In genomic region chr1:205918955-205919746, GRCh38 we compare ENCODE assay signal across 8 cellular contexts. TPM values are rescaled to one million over a fixed set of nuclear protein-coding genes. Genes with fewer than 3 reads are reported as not detected.
DNase-seq lines count a peak whose midpoint lies in the region; ATAC-seq, FAIRE-seq and TF ChIP-seq lines count a peak whose summit lies in the region.

No MANE protein-coding gene starts in this region.

- peaks cover 6% of the 10 kb centered on the region for H3K4me1 Mint-ChIP-seq in astrocyte (ENCODE audit: low read depth, unreplicated experiment)

- H4K20me1 ChIP-seq in astrocyte (ENCODE audit: insufficient read depth, low read length), result no peaks in the 10 kb centered on the region
- no peaks in the 10 kb centered on the region for H4K20me1 ChIP-seq in hepatocyte (ENCODE audit: insufficient read depth, poor library complexity, severe bottlenecking)

- H3K27me3 ChIP-seq in astrocyte (ENCODE audit: insufficient read depth, low read length) (no peaks in the 10 kb centered on the region), hepatocyte (no peaks in the 10 kb centered on the region), gastrocnemius medialis (no peaks in the 10 kb centered on the region)

- peaks cover 15% of the 10 kb centered on the region for H3K4me1 ChIP-seq in astrocyte (ENCODE audit: insufficient read depth, low read length)
- peaks cover 4% of the 10 kb centered on the region for H3K4me1 ChIP-seq in hepatocyte (ENCODE audit: insufficient read depth)
- H3K4me1 ChIP-seq in gastrocnemius medialis, result peaks cover 29 to 46% of the 10 kb centered on the region in 2 donors

- DNase-seq in AG04449 (ENCODE audit: low read depth, low spot score) (peak; percentile 63), GM19239 (ENCODE audit: insufficient read length, low spot score) (peak; percentile 64), NCI-H1694 (lab: John Stamatoyannopoulos, UW) (peak; percentile 83), T-helper 9 cell (peak; percentile 62), astrocyte (ENCODE audit: low read depth) (peak; percentile 64), hepatocyte (ENCODE audit: low spot score) (peak; percentile 87), gastrocnemius medialis (peak; percentile 61 to 77)

- H3K4me3 ChIP-seq in AG04449 (ENCODE audit: low read depth, low read length) (no peak overlapping the region), astrocyte (ENCODE audit: insufficient read depth, low read depth, low read length) (no peak overlapping the region), hepatocyte (no peak overlapping the region), gastrocnemius medialis (no peak overlapping the region)

- no peak overlapping the region for H3K9ac ChIP-seq in astrocyte (ENCODE audit: low read length)

- no peaks in the 10 kb centered on the region for H3K36me3 Mint-ChIP-seq in astrocyte (ENCODE audit: low read depth, unreplicated experiment)

- H3K36me3 ChIP-seq in astrocyte (ENCODE audit: insufficient read depth, low read length), result no peaks in the 10 kb centered on the region
- H3K36me3 ChIP-seq in hepatocyte (replicated peaks; ENCODE audit: insufficient read depth, low read depth), result no peaks in the 10 kb centered on the region
- no peaks in the 10 kb centered on the region for H3K36me3 ChIP-seq in gastrocnemius medialis

- intact Hi-C loops in gastrocnemius medialis (cut with DNase I; ENCODE audit: low total_unique reads), result loop anchor here (1.0 to 5.0 kb wide), 4 partner anchors 58 to 188 kb away; partner anchors contain the start of gene SLC41A1

- 52% methylated on average over 8 of the region's 8 CpGs for WGBS in hepatocyte (ENCODE audit: low lambda C conversion rate, missing lambda C conversion rate)

- no peaks in the 10 kb centered on the region for H3K9me2 ChIP-seq in hepatocyte (replicated peaks; ENCODE audit: insufficient read depth)

- H3K27ac ChIP-seq in astrocyte (ENCODE audit: low read depth, low read length), result no peak overlapping the region
- no peak overlapping the region for H3K27ac ChIP-seq in hepatocyte
- peak overlapping the region; percentile 73 to 77 (median 75) for H3K27ac ChIP-seq in gastrocnemius medialis

- TF ChIP-seq CTCF in AG04449 (IDR thresholded peaks at IDR 0.05; ENCODE audit: insufficient read depth, low read length, missing control alignments) (peak; percentile 89), astrocyte (IDR thresholded peaks at IDR 0.05; ENCODE audit: insufficient read depth, low read depth, low read length) (peak; percentile 91), hepatocyte (IDR thresholded peaks at IDR 0.05; ENCODE audit: poor library complexity) (peak; percentile 85), gastrocnemius medialis (IDR thresholded peaks at IDR 0.05 in 4 of 5, conservative IDR thresholded peaks at IDR 0.05 in 1 of 5) (peak; percentile 88 to 93 (median 91))

- FAIRE-seq in GM19239 (lab: Jason Lieb, UNC) (peak; percentile 97), astrocyte (lab: Jason Lieb, UNC) (peak; percentile 98)

- in situ Hi-C loops in gastrocnemius medialis (cut with MboI; ENCODE audit: low sequenced_read_pairs in 4 of 4), result loop anchor here (5.0 to 25.0 kb wide), 6 partner anchors 63 to 193 kb away; partner anchors contain the start of genes AVPR1B (in 1 of the 4) and RAB29 (in 1 of the 4)

- no peak overlapping the region for H3K27ac Mint-ChIP-seq in astrocyte (ENCODE audit: unreplicated experiment)

- CTCF ChIA-PET in AG04449 (lab: Yijun Ruan, JAX), result interaction anchor here (0.6 to 19.9 kb wide), 42 partner anchors 9 to 261 kb away, joined by 3 to 992 read pairs (median 6); partner anchors contain the start of gene RAB29

- H3K4me3 Mint-ChIP-seq in astrocyte (ENCODE audit: unreplicated experiment), result no peak overlapping the region

- H3K27me3 Mint-ChIP-seq in astrocyte (ENCODE audit: low read depth, unreplicated experiment), result peaks cover 9% of the 10 kb centered on the region

- H3K79me2 ChIP-seq in astrocyte (ENCODE audit: insufficient read depth, low read length) (no peaks in the 10 kb centered on the region), hepatocyte (no peaks in the 10 kb centered on the region)

- H2AFZ ChIP-seq in astrocyte (ENCODE audit: low read depth, low read length) (no peak overlapping the region), hepatocyte (no peak overlapping the region)

- no peak for TF ChIP-seq POLR2A in gastrocnemius medialis (IDR thresholded peaks at IDR 0.05)

- no peaks in the 10 kb centered on the region for H3K9me3 Mint-ChIP-seq in astrocyte (ENCODE audit: unreplicated experiment)

- peak; percentile 65 to 76 for ATAC-seq in gastrocnemius medialis
- ATAC-seq in GM18858 (IDR thresholded peaks at IDR 0.05; ENCODE audit: unreplicated experiment), result no peak

- POLR2A ChIA-PET in AG04449 (lab: Yijun Ruan, JAX), result interaction anchor here (2.0 kb wide), 1 partner anchor 58 kb away, joined by 10 read pairs; no protein-coding TSS in a partner anchor

- H3K9me3 ChIP-seq in astrocyte (ENCODE audit: insufficient read depth, low read depth, low read length), result no peaks in the 10 kb centered on the region
- H3K9me3 ChIP-seq in hepatocyte (ENCODE audit: low read depth), result no peaks in the 10 kb centered on the region
- H3K9me3 ChIP-seq in gastrocnemius medialis, result no peaks in the 10 kb centered on the region

- H3K4me2 ChIP-seq in astrocyte (ENCODE audit: low read length) (no peak overlapping the region), hepatocyte (no peak overlapping the region)

RNA-seq across cellular contexts. Expression of gene SLC26A9, which starts 24.1 kb away (rescaled TPM):
- total RNA-seq in astrocyte (not detected in 2 replicates), hepatocyte (0.13 and 0.44 TPM in 2 replicates), gastrocnemius medialis (under 1 TPM; 0.10 to 0.32 (median 0.26) TPM)
- 0.63 and 2.4 TPM in 2 replicates for polyA plus RNA-seq in hepatocyte

Comparison
In these comparisons a context has a peak if more than half of its experiments do, and no peak if none do; other contexts are left out.
1. H3K27ac ChIP-seq: peak in gastrocnemius medialis (4 of 4); none in astrocyte (single experiment) and hepatocyte (single experiment).
2. Peak in every context shown above with its lines, with median percentiles within 50 percentile points of each other: DNase-seq and CTCF ChIP-seq.